Comparison of ENCODE assay signal across 8 cellular contexts in the genomic region with DNA sequence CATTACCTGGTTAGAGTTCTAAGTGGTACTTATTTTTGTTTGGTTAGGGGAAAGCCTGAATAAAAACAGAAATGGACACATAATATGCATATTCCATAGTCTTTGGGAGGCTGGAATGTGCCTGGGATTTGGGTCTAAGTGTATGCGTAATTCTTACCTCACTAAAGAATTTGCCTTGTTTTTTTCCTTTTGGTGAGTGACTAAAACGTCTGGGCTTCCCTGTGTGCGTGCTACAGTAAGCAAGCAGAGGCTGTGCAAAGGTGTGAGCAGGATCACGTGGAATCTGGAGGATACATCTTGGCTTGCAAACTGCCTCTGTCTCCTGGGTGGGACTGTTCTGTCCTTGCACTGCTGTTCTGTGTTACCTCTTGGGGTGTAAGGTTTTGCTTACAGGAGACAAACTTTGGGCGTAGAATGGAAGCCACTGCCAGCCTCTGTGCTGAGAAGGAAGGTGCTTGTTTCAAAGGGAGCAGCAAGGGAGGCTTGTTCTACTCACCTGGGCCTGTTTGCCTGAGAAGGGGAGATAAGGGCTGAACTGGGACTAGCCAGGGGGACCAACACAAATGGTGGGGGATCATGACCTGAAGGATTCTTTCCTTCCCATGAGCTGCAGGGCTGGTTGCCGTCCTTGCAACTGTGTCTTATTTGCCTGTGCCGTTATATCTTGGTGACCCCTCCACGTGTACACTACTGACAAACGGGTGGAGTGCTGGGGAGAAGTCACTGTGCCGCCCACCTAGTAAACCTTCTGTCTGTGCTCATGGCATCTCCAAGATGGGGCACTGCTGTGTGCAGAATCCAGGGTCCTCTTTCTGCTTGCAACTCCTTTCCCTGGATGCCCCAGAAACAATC. TPM values are rescaled to one million over a fixed set of nuclear protein-coding genes. Genes with fewer than 3 reads are reported as not detected.
DNase-seq lines count a peak whose midpoint lies in the region; ATAC-seq and TF ChIP-seq lines count a peak whose summit lies in the region.

No MANE protein-coding gene starts in this region.

- TF ChIP-seq CTCF in chondrocyte (IDR thresholded peaks at IDR 0.05) (no peak), neural progenitor cell (IDR thresholded peaks at IDR 0.05) (no peak), WERI-Rb-1 (IDR thresholded peaks at IDR 0.05; ENCODE audit: low read depth, low read length) (no peak)

- H3K9me3 ChIP-seq in thymus (ENCODE audit: control insufficient read depth) = no peaks in the 10 kb centered on the region
- H3K9me3 ChIP-seq in neural progenitor cell (ENCODE audit: low read depth) = no peaks in the 10 kb centered on the region
- peaks cover 2% of the 10 kb centered on the region for H3K9me3 ChIP-seq in WERI-Rb-1 (ENCODE audit: severe bottlenecking)

- H3K79me2 ChIP-seq in neural progenitor cell (ENCODE audit: low read depth) = peaks cover 37% of the 10 kb centered on the region

- peak overlapping the region; percentile 90 for H3K27ac ChIP-seq in thymus (ENCODE audit: low read depth)
- no peak overlapping the region for H3K27ac ChIP-seq in neural progenitor cell
- no peak overlapping the region for H3K27ac ChIP-seq in WERI-Rb-1

- peaks cover 54% of the 10 kb centered on the region for H3K36me3 Mint-ChIP-seq in T-cell
- H3K36me3 Mint-ChIP-seq in chondrocyte (ENCODE audit: low read depth) = peaks cover 50% of the 10 kb centered on the region
- peaks cover 5% of the 10 kb centered on the region for H3K36me3 Mint-ChIP-seq in neural progenitor cell

- H4K20me1 ChIP-seq in neural progenitor cell (ENCODE audit: low read depth) = peaks cover 4% of the 10 kb centered on the region

- H3K9me3 Mint-ChIP-seq in T-cell (no peaks in the 10 kb centered on the region), chondrocyte (ENCODE audit: low read depth) (no peaks in the 10 kb centered on the region), neural progenitor cell (no peaks in the 10 kb centered on the region)

- H3K27me3 Mint-ChIP-seq in T-cell (no peaks in the 10 kb centered on the region), chondrocyte (ENCODE audit: low read depth) (no peaks in the 10 kb centered on the region), neural progenitor cell (ENCODE audit: insufficient read depth, low read depth) (peaks cover 17% of the 10 kb centered on the region)

- H3K4me3 Mint-ChIP-seq in T-cell = peak overlapping the region; percentile 91 to 100 (median 98)
- peak overlapping the region; percentile 82 for H3K4me3 Mint-ChIP-seq in chondrocyte (ENCODE audit: unreplicated experiment)
- no peak overlapping the region for H3K4me3 Mint-ChIP-seq in neural progenitor cell

- H3K4me2 ChIP-seq in neural progenitor cell = no peak overlapping the region

- H3F3A ChIP-seq in neural progenitor cell (ENCODE audit: low read depth) = peaks cover 10% of the 10 kb centered on the region

- ATAC-seq in T-cell (replicated peaks in 1 of 4) = no peak

- 79% methylated on average over 10 of the region's 10 CpGs for WGBS in thymus

- H3K27me3 ChIP-seq in thymus (ENCODE audit: control insufficient read depth, insufficient read depth) = no peaks in the 10 kb centered on the region
- H3K27me3 ChIP-seq in neural progenitor cell = no peaks in the 10 kb centered on the region
- H3K27me3 ChIP-seq in WERI-Rb-1 (ENCODE audit: insufficient read depth, low read depth, severe bottlenecking) = no peaks in the 10 kb centered on the region

- H3K4me3 ChIP-seq in thymus (ENCODE audit: low read length) = peak overlapping the region; percentile 83
- H3K4me3 ChIP-seq in neural progenitor cell = no peak overlapping the region
- H3K4me3 ChIP-seq in WERI-Rb-1 (ENCODE audit: low read depth, low read length) = no peak overlapping the region

- CTCF ChIA-PET in T-cell (lab: Charles Lee) = no interaction called here

- DNase-seq in DMS79 treated with DMSO at 0.1 percent for 48 hours (lab: John Stamatoyannopoulos, UW) (peak; percentile 18), DMS79 (lab: John Stamatoyannopoulos, UW) (no peak), T-cell (peak in 5 of 34 experiments; percentile 7 to 42 (median 33)), chondrocyte (ENCODE audit: low spot score) (no peak), medulla oblongata (ENCODE audit: extremely low spot score) (peak; percentile 87), neural progenitor cell (ENCODE audit: low spot score) (no peak), WERI-Rb-1 (no peak)

- H3K4me1 Mint-ChIP-seq in T-cell = peaks cover 58 to 95% (median 61%) of the 10 kb centered on the region in 3 donors
- peaks cover 84% of the 10 kb centered on the region for H3K4me1 Mint-ChIP-seq in chondrocyte (ENCODE audit: low read depth)
- H3K4me1 Mint-ChIP-seq in neural progenitor cell = peaks cover 73% of the 10 kb centered on the region

- POLR2A ChIA-PET in T-cell (lab: Charles Lee) = interaction anchor here (2.2 to 12.1 kb wide), 3 partner anchors 72 to 73 kb away, joined by 8 to 306 read pairs (median 98); a partner anchor contains a TSS

- H3K9ac ChIP-seq in neural progenitor cell = no peak overlapping the region

- H3K27ac Mint-ChIP-seq in T-cell (peak overlapping the region; percentile 98 to 99), chondrocyte (ENCODE audit: unreplicated experiment) (peak overlapping the region; percentile 100), neural progenitor cell (no peak overlapping the region)

- no peak overlapping the region for H2AFZ ChIP-seq in neural progenitor cell (replicated peaks)

- H3K4me1 ChIP-seq in thymus (ENCODE audit: control insufficient read depth, insufficient read depth, low read length) (peaks cover 36% of the 10 kb centered on the region), neural progenitor cell (peaks cover 16% of the 10 kb centered on the region)

- H3K36me3 ChIP-seq in thymus (ENCODE audit: control insufficient read depth, insufficient read depth) = peaks cover 7% of the 10 kb centered on the region
- no peaks in the 10 kb centered on the region for H3K36me3 ChIP-seq in neural progenitor cell
- H3K36me3 ChIP-seq in WERI-Rb-1 = no peaks in the 10 kb centered on the region

RNA-seq across cellular contexts. Expression of a gene that starts 4.5 kb away (rescaled TPM):
- total RNA-seq in T-cell (1,000 to 10,000 TPM in 1 of 5 donors, 100 to 1,000 TPM in 4; 368 to 1,017 (median 906) TPM), chondrocyte (333 to 440 TPM (median 377 TPM) in 3 replicates), neural progenitor cell (ENCODE audit: low replicate concordance) (2.8 and 4.0 TPM in 2 replicates)
- 3,325 TPM for polyA plus RNA-seq in thymus

RNA-seq across cellular contexts. Expression of a gene that starts 40.6 kb away (rescaled TPM):
- total RNA-seq in T-cell (10 to 100 TPM; 35.6 to 79.1 (median 77.8) TPM), chondrocyte (43.6 to 49.6 TPM (median 45.5 TPM) in 3 replicates), neural progenitor cell (ENCODE audit: low replicate concordance) (5.8 and 28.3 TPM in 2 replicates)
- 21.4 TPM for polyA plus RNA-seq in thymus

RNA-seq across cellular contexts. Expression of a gene that starts 44.6 kb away (rescaled TPM):
- total RNA-seq in T-cell = 10 to 100 TPM; 18.7 to 72.2 (median 22.6) TPM
- 11.7 to 14.4 TPM (median 13.1 TPM) in 3 replicates for total RNA-seq in chondrocyte
- polyA plus RNA-seq in thymus = 35.3 TPM
- 0.47 and 1.2 TPM in 2 replicates for total RNA-seq in neural progenitor cell (ENCODE audit: low replicate concordance)

Comparison
In these comparisons a context has a peak if more than half of its experiments do, and no peak if none do; other contexts are left out.
1. DNase-seq: peak in DMS79 treated with DMSO at 0.1 percent for 48 hours (single experiment) and medulla oblongata (single experiment); none in DMS79 (single experiment), chondrocyte (single experiment), neural progenitor cell (single experiment) and WERI-Rb-1 (single experiment).
2. RNA of a gene that starts 4.5 kb away (total RNA-seq): 368 to 1,017 TPM in T-cell and 333 to 440 TPM in chondrocyte; 2.8 to 4.0 TPM in neural progenitor cell; every median in the first group is over 10 times any median in the second.